In the genomic region with DNA sequence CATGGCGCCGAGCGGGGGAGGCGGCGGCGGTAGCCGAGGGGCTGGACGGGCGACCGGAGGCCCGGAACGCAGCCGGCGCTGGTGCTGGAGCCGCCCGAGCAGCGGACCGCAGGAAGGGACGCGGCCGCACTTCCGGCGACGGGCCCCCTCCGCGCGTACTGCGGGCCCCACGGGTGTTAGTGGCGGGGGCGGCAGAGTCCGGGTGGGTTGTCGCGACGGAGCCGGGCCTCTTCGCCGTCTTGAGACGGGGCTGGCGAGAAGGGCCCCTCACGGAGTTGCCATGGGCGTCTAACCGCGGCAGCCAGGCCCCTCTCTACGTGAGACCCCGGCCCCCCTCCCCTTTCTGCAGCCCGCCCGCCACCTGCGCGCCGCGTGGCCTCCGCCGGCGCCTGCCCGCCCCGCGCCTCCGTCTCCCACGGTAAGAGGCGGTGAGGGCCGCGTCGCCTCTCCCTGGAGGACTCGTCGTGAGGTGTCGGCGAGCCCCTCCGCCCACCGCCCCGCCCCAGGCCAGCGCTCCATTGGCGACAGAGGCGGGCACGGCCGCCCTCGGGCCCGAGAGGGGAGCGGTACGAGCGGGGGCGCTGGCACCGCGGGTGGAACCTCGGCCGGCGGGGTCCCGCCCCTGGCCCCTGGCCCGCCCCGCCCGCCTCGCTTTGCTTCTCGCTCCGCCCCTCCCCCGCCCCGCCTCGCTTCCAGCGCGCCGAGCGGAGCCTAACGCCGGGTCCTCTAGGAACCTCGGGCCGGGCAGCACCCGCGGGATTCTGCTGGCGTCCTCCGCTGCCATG, we compare ENCODE assay signal across 1 cellular context.
TF ChIP-seq lines count a peak whose summit lies in the region.

A gene with protein sequence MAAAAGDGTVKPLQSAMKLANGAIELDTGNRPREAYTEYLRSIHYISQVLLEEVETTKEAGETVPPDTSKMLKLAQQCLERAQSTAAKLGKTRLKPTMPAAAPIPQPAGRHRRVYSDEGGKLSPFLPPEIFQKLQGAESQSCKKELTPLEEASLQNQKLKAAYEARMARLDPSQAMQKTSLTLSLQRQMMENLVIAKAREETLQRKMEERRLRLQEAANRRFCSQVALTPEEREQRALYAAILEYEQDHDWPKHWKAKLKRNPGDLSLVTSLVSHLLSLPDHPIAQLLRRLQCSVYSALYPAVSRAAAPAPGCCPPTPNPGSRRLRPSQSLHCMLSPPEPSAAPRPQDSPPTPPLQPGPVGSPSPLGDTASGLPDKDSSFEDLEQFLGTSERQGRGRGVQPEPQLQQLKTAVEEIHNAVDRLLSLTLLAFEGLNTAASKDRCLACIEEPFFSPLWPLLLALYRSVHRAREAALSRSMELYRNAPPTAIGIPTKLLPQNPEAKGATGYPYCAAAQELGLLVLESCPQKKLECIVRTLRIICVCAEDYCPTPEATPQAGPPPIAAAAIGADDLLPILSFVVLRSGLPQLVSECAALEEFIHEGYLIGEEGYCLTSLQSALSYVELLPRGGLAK (minus strand): TSS at position 40 of the 785 bp plus-strand sequence. CDS start 37 bp downstream, at position 3.
A gene with protein sequence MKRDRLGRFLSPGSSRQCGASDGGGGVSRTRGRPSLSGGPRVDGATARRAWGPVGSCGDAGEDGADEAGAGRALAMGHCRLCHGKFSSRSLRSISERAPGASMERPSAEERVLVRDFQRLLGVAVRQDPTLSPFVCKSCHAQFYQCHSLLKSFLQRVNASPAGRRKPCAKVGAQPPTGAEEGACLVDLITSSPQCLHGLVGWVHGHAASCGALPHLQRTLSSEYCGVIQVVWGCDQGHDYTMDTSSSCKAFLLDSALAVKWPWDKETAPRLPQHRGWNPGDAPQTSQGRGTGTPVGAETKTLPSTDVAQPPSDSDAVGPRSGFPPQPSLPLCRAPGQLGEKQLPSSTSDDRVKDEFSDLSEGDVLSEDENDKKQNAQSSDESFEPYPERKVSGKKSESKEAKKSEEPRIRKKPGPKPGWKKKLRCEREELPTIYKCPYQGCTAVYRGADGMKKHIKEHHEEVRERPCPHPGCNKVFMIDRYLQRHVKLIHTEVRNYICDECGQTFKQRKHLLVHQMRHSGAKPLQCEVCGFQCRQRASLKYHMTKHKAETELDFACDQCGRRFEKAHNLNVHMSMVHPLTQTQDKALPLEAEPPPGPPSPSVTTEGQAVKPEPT (plus strand): TSS at position 679 of the 785 bp plus-strand sequence. CDS start 104 bp downstream, at position 783.

TF ChIP-seq in K562, 482 proteins besides CTCF, POLR2A, EP300 and RAD21 (continued from another document and continues in another):
- TF ChIP-seq, protein P1, sequence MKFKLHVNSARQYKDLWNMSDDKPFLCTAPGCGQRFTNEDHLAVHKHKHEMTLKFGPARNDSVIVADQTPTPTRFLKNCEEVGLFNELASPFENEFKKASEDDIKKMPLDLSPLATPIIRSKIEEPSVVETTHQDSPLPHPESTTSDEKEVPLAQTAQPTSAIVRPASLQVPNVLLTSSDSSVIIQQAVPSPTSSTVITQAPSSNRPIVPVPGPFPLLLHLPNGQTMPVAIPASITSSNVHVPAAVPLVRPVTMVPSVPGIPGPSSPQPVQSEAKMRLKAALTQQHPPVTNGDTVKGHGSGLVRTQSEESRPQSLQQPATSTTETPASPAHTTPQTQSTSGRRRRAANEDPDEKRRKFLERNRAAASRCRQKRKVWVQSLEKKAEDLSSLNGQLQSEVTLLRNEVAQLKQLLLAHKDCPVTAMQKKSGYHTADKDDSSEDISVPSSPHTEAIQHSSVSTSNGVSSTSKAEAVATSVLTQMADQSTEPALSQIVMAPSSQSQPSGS (CRISPR knock-in tag; IDR thresholded peaks at IDR 0.05) = no peak
- TF ChIP-seq SIX5 (IDR thresholded peaks at IDR 0.05; ENCODE audit: borderline replicate concordance in 1 of 2, insufficient read depth in 1 of 2, low read depth in 1 of 2, low read length in 2 of 2) (peak; percentile 54 to 60; a peak in 2 of 4 replicates), TCF7L2 (IDR thresholded peaks at IDR 0.05; ENCODE audit: low read depth, low read length) (no peak), MAZ (CRISPR knock-in tag; conservative IDR thresholded peaks at IDR 0.05 in 1 of 2, IDR thresholded peaks at IDR 0.05 in 1 of 2) (peak; percentile 90 to 98), ILK (tag; IDR thresholded peaks at IDR 0.05; ENCODE audit: borderline replicate concordance, low read depth) (no peak), SAFB2 (IDR thresholded peaks at IDR 0.05; ENCODE audit: borderline replicate concordance, low read depth, low read length, severe bottlenecking) (no peak), SRSF9 (IDR thresholded peaks at IDR 0.05; ENCODE audit: borderline replicate concordance, low read depth, low read length) (no peak), SIN3B (IDR thresholded peaks at IDR 0.05; ENCODE audit: low read depth) (peak; percentile 94), HMG20B (CRISPR knock-in tag; IDR thresholded peaks at IDR 0.05) (no peak), NCOA4 (IDR thresholded peaks at IDR 0.05; ENCODE audit: partially characterized antibody) (no peak), PTTG1 (tag; IDR thresholded peaks at IDR 0.05; ENCODE audit: low read depth) (no peak), FOXK2 (conservative IDR thresholded peaks at IDR 0.05 in 1 of 2, IDR thresholded peaks at IDR 0.05 in 1 of 2; ENCODE audit: low read depth in 2 of 2) (no peak), ELF1 (tag; IDR thresholded peaks at IDR 0.05) (peak; percentile 63), SMAD3 (CRISPR knock-in tag; conservative IDR thresholded peaks at IDR 0.05) (0 out of 2 replicates have a peak, but pooled peaks have one; percentile 60), U2AF2 (optimal IDR thresholded peaks at IDR 0.05; ENCODE audit: low read depth, low read length) (no peak), FOS (IDR thresholded peaks at IDR 0.05; ENCODE audit: extremely low read depth, insufficient read length) (no peak), MBD2 (IDR thresholded peaks at IDR 0.05; ENCODE audit: borderline replicate concordance, low read depth) (no peak; the same call in 1 of the 2 replicates), ERF (CRISPR knock-in tag; IDR thresholded peaks at IDR 0.05) (peak; percentile 83), ZNF146 (CRISPR knock-in tag; IDR thresholded peaks at IDR 0.05; ENCODE audit: unreplicated experiment) (no peak), HMG20A (CRISPR knock-in tag; conservative IDR thresholded peaks at IDR 0.05) (no peak), SMARCA5 (IDR thresholded peaks at IDR 0.05) (no peak), TCFL5 (CRISPR knock-in tag; conservative IDR thresholded peaks at IDR 0.05) (no peak), TAF9B (IDR thresholded peaks at IDR 0.05; ENCODE audit: partially characterized antibody) (no peak), MCM3 (IDR thresholded peaks at IDR 0.05) (no peak), XRCC5 (IDR thresholded peaks at IDR 0.05; ENCODE audit: low read depth, low read length) (peak; percentile 81), CREM (IDR thresholded peaks at IDR 0.05; ENCODE audit: low read depth) (peak; percentile 86), ATF1 (CRISPR knock-in tag; IDR thresholded peaks at IDR 0.05) (0 out of 2 replicates have a peak, but pooled peaks have one; percentile 12), ATF1 (tag; IDR thresholded peaks at IDR 0.05) (peak; percentile 87), DPF2 (IDR thresholded peaks at IDR 0.05) (no peak), ZNF445 (CRISPR knock-in tag; IDR thresholded peaks at IDR 0.05; ENCODE audit: low read depth) (no peak), FUS (optimal IDR thresholded peaks at IDR 0.05; ENCODE audit: low read depth, low read length) (peak; percentile 99), MCM7 (IDR thresholded peaks at IDR 0.05) (no peak), CBFA2T3 (IDR thresholded peaks at IDR 0.05) (no peak), KDM1A (IDR thresholded peaks at IDR 0.05) (no peak), NEUROD1 (IDR thresholded peaks at IDR 0.05; ENCODE audit: borderline replicate concordance, low read depth, low read length, partially characterized antibody) (no peak), IFI16 (CRISPR knock-in tag; IDR thresholded peaks at IDR 0.05) (no peak), HNRNPH1 (optimal IDR thresholded peaks at IDR 0.05; ENCODE audit: low read depth, low read length) (no peak)
- TF ChIP-seq, protein P2, sequence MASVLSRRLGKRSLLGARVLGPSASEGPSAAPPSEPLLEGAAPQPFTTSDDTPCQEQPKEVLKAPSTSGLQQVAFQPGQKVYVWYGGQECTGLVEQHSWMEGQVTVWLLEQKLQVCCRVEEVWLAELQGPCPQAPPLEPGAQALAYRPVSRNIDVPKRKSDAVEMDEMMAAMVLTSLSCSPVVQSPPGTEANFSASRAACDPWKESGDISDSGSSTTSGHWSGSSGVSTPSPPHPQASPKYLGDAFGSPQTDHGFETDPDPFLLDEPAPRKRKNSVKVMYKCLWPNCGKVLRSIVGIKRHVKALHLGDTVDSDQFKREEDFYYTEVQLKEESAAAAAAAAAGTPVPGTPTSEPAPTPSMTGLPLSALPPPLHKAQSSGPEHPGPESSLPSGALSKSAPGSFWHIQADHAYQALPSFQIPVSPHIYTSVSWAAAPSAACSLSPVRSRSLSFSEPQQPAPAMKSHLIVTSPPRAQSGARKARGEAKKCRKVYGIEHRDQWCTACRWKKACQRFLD (CRISPR knock-in tag; IDR thresholded peaks at IDR 0.05) = peak; percentile 82
- TF ChIP-seq, protein P3, sequence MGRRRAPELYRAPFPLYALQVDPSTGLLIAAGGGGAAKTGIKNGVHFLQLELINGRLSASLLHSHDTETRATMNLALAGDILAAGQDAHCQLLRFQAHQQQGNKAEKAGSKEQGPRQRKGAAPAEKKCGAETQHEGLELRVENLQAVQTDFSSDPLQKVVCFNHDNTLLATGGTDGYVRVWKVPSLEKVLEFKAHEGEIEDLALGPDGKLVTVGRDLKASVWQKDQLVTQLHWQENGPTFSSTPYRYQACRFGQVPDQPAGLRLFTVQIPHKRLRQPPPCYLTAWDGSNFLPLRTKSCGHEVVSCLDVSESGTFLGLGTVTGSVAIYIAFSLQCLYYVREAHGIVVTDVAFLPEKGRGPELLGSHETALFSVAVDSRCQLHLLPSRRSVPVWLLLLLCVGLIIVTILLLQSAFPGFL (CRISPR knock-in tag; IDR thresholded peaks at IDR 0.05) = no peak
- TF ChIP-seq, protein P4, sequence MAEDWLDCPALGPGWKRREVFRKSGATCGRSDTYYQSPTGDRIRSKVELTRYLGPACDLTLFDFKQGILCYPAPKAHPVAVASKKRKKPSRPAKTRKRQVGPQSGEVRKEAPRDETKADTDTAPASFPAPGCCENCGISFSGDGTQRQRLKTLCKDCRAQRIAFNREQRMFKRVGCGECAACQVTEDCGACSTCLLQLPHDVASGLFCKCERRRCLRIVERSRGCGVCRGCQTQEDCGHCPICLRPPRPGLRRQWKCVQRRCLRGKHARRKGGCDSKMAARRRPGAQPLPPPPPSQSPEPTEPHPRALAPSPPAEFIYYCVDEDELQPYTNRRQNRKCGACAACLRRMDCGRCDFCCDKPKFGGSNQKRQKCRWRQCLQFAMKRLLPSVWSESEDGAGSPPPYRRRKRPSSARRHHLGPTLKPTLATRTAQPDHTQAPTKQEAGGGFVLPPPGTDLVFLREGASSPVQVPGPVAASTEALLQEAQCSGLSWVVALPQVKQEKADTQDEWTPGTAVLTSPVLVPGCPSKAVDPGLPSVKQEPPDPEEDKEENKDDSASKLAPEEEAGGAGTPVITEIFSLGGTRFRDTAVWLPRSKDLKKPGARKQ (CRISPR knock-in tag; IDR thresholded peaks at IDR 0.05) = no peak
- TF ChIP-seq, protein P5, sequence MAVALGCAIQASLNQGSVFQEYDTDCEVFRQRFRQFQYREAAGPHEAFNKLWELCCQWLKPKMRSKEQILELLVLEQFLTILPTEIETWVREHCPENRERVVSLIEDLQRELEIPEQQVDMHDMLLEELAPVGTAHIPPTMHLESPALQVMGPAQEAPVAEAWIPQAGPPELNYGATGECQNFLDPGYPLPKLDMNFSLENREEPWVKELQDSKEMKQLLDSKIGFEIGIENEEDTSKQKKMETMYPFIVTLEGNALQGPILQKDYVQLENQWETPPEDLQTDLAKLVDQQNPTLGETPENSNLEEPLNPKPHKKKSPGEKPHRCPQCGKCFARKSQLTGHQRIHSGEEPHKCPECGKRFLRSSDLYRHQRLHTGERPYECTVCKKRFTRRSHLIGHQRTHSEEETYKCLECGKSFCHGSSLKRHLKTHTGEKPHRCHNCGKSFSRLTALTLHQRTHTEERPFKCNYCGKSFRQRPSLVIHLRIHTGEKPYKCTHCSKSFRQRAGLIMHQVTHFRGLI (CRISPR knock-in tag; IDR thresholded peaks at IDR 0.05) = no peak
- TF ChIP-seq, protein P6, sequence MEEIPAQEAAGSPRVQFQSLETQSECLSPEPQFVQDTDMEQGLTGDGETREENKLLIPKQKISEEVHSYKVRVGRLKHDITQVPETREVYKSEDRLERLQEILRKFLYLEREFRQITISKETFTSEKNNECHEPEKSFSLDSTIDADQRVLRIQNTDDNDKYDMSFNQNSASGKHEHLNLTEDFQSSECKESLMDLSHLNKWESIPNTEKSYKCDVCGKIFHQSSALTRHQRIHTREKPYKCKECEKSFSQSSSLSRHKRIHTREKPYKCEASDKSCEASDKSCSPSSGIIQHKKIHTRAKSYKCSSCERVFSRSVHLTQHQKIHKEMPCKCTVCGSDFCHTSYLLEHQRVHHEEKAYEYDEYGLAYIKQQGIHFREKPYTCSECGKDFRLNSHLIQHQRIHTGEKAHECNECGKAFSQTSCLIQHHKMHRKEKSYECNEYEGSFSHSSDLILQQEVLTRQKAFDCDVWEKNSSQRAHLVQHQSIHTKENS (CRISPR knock-in tag; IDR thresholded peaks at IDR 0.05) = no peak
